ENCODE assay signal across 8 cellular contexts in genomic region chr2:219041252-219041651, GRCh38. TPM values are rescaled to one million over a fixed set of nuclear protein-coding genes. Genes with fewer than 3 reads are reported as not detected.
DNase-seq lines count a peak whose midpoint lies in the region; ATAC-seq and TF ChIP-seq lines count a peak whose summit lies in the region.

CFAP65 (minus strand) TSS chr2:219041516; CDS start chr2:219039048, 2,468 bp downstream.

- peak within 1 kb of the TSS; percentile 23 for H3K4me3 Mint-ChIP-seq in activated CD4-positive, alpha-beta T cell treated with anti-CD3 and anti-CD28 coated beads, Interleukin-2, amount 10 ng/mL, durations not matched to agents 7 days and 5 days

- no peaks in the 10 kb centered on the region for H3K4me1 ChIP-seq in Panc1 (ENCODE audit: control insufficient read depth, insufficient read depth, low read length)

- no peaks in the 10 kb centered on the region for H3K36me3 ChIP-seq in Panc1 (ENCODE audit: control insufficient read depth, insufficient read depth, low read length)

- ATAC-seq in Panc1 (peak; percentile 88), GM19023 (IDR thresholded peaks at IDR 0.05; ENCODE audit: unreplicated experiment) (no peak), esophagus mucosa (no peak), HG03378 (IDR thresholded peaks at IDR 0.05; ENCODE audit: unreplicated experiment) (no peak)

- CTCF ChIA-PET in activated CD4-positive, alpha-beta T cell treated with anti-CD3 and anti-CD28 coated beads, Interleukin-2, amount 10 ng/mL, durations not matched to agents 7 days and 5 days (lab: Charles Lee), result interaction anchor here (1.0 to 2.1 kb wide), 4 partner anchors 12 to 253 kb away, joined by 3 to 10 read pairs (median 4); no protein-coding TSS in a partner anchor
- CTCF ChIA-PET in Panc1 (lab: Charles Lee), result interaction anchor here (1.1 to 2.6 kb wide), 2 partner anchors 11 to 14 kb away, joined by 3 to 21 read pairs; no protein-coding TSS in a partner anchor

- no peaks in the 10 kb centered on the region for H3K36me3 Mint-ChIP-seq in activated CD4-positive, alpha-beta T cell treated with anti-CD3 and anti-CD28 coated beads, Interleukin-2, amount 10 ng/mL, durations not matched to agents 7 days and 5 days (ENCODE audit: low read depth)

- intact Hi-C loops in Panc1 (cut with micrococcal nuclease; ENCODE audit: unreplicated experiment) (no loop called here), dorsolateral prefrontal cortex (cut with DNase I) (no loop called here)

- H3K4me1 Mint-ChIP-seq in activated CD4-positive, alpha-beta T cell treated with anti-CD3 and anti-CD28 coated beads, Interleukin-2, amount 10 ng/mL, durations not matched to agents 7 days and 5 days, result peaks cover 4% of the 10 kb centered on the region

- in situ Hi-C loops in Panc1 (cut with HindIII; ENCODE audit: low pct_unique_long_range_greater_than_20kb, low sequenced_read_pairs), result no loop called here

- H3K27me3 Mint-ChIP-seq in activated CD4-positive, alpha-beta T cell treated with anti-CD3 and anti-CD28 coated beads, Interleukin-2, amount 10 ng/mL, durations not matched to agents 7 days and 5 days, result peaks cover 45% of the 10 kb centered on the region

- H3K27ac ChIP-seq in Panc1 (ENCODE audit: low read length) (no peak within 1 kb of the TSS), dorsolateral prefrontal cortex (no peak within 1 kb of the TSS)

- no peaks in the 10 kb centered on the region for H3K9me3 ChIP-seq in Panc1 (ENCODE audit: control insufficient read depth, insufficient read depth, low read depth, low read length)

- POLR2A ChIA-PET in activated CD4-positive, alpha-beta T cell treated with anti-CD3 and anti-CD28 coated beads, Interleukin-2, amount 10 ng/mL, durations not matched to agents 7 days and 5 days (lab: Charles Lee), result no interaction called here
- POLR2A ChIA-PET in Panc1 (lab: Charles Lee), result interaction anchor here (0.7 kb wide), 1 partner anchor 62 kb away, joined by 4 read pairs; no protein-coding TSS in a partner anchor

- peak; percentile 47 for DNase-seq in activated CD4-positive, alpha-beta T cell treated with anti-CD3 and anti-CD28 coated beads, Interleukin-2, amount 10 ng/mL, durations not matched to agents 7 days and 5 days
- DNase-seq in activated CD4-positive, alpha-beta T cell treated with anti-CD3 and anti-CD28 coated beads, Interleukin-2, amount 50 U/mL, for 1 hour, result no peak
- peak; percentile 10 for DNase-seq in Panc1 (ENCODE audit: low read depth, low spot score)
- DNase-seq in dorsolateral prefrontal cortex, result peak in 8 of 10 donors; percentile 59 to 83 (median 64)
- peak; percentile 54 for DNase-seq in mucosa of gallbladder (ENCODE audit: low spot score)

- BruUV-seq in Panc1 (replicated peaks; lab: Mats Ljungman, UMichigan), result no TSS peak

- H3K9me3 Mint-ChIP-seq in activated CD4-positive, alpha-beta T cell treated with anti-CD3 and anti-CD28 coated beads, Interleukin-2, amount 10 ng/mL, durations not matched to agents 7 days and 5 days, result no peaks in the 10 kb centered on the region

- no peak for TF ChIP-seq CTCF in Panc1 (IDR thresholded peaks at IDR 0.05)
- peak in 7 of 56 donors; percentile 9 to 23 (median 18) for TF ChIP-seq CTCF in dorsolateral prefrontal cortex (IDR thresholded peaks at IDR 0.05 in 54 of 56, conservative IDR thresholded peaks at IDR 0.05 in 2 of 56; ENCODE audit: low read depth in 1 of 56, partially characterized antibody in 56 of 56)

- H3K4me3 ChIP-seq in Panc1 (ENCODE audit: low read depth in 2 of 2, low read length in 2 of 2) (peak within 1 kb of the TSS; percentile 69 to 78), dorsolateral prefrontal cortex (peak within 1 kb of the TSS; percentile 22 to 73 (median 54))

- H3K27me3 ChIP-seq in Panc1 (ENCODE audit: control insufficient read depth, insufficient read depth, low read length) (peaks cover 19% of the 10 kb centered on the region), dorsolateral prefrontal cortex (peaks cover 0 to 41% (median 5%) of the 10 kb centered on the region in 45 donors)

- H3K27ac Mint-ChIP-seq in activated CD4-positive, alpha-beta T cell treated with anti-CD3 and anti-CD28 coated beads, Interleukin-2, amount 10 ng/mL, durations not matched to agents 7 days and 5 days, result no peak within 1 kb of the TSS

RNA-seq across cellular contexts. Expression of gene CFAP65, which starts in this region (rescaled TPM):
- not detected for total RNA-seq in activated CD4-positive, alpha-beta T cell treated with anti-CD3 and anti-CD28 coated beads, Interleukin-2, amount 10 ng/mL, durations not matched to agents 7 days and 5 days
- 0.33 TPM for total RNA-seq in Panc1 (2021; ENCODE audit: unreplicated experiment)
- polyA plus RNA-seq in Panc1 (2012; ENCODE audit: insufficient read length), result 0.10 TPM
- 1 to 10 TPM in 109 of 120 experiments, under 1 TPM in 11; 0.48 to 4.0 (median 1.8) TPM for total RNA-seq in dorsolateral prefrontal cortex
- 0.29 TPM for total RNA-seq in mucosa of gallbladder
- total RNA-seq in esophagus mucosa, result not detected

Comparison
In these comparisons a context has a peak if more than half of its experiments do, and no peak if none do; other contexts are left out.
1. Peak in DNase-seq in activated CD4-positive, alpha-beta T cell treated with anti-CD3 and anti-CD28 coated beads, Interleukin-2, amount 10 ng/mL, durations not matched to agents 7 days and 5 days; RNA of the gene not detected or under 1 TPM.
2. Peak in DNase-seq, ATAC-seq and H3K4me3 ChIP-seq in Panc1; RNA of the gene not detected or under 1 TPM.
3. Peak in DNase-seq in mucosa of gallbladder; RNA of the gene not detected or under 1 TPM.